ENCODE assay signal across 15 cellular contexts in genomic region chr9:107043886-107044285, GRCh38.
DNase-seq lines count a peak whose midpoint lies in the region; ATAC-seq and TF ChIP-seq lines count a peak whose summit lies in the region.
"Had no signal": no experiment of that assay in that cellular context is flagged by ENCODE, and none has a peak within 500 bp of the region (broad histone marks: within the 10 kb centered on the region; RNA-seq: fewer than 3 reads in every experiment).

No MANE protein-coding gene starts in this region.

- no peaks in the 10 kb centered on the region for H3K36me3 Mint-ChIP-seq in T-cell
- H3K36me3 Mint-ChIP-seq: activated naive CD8-positive, alpha-beta T cell; CD4-positive, CD25-positive, alpha-beta regulatory T cell; memory B cell had no signal

- H3K9ac ChIP-seq in Loucy (ENCODE audit: low read depth, low read length, poor library complexity, severe bottlenecking) (no peak overlapping the region), mesendoderm (ENCODE audit: low read length) (no peak overlapping the region)

- H3K36me3 ChIP-seq in Loucy (ENCODE audit: insufficient read depth, low read length) (no peaks in the 10 kb centered on the region), mesendoderm (ENCODE audit: control insufficient read depth, insufficient read depth, low read length) (no peaks in the 10 kb centered on the region)
- H3K36me3 ChIP-seq: HAP-1 had no signal

- ATAC-seq in T-cell (replicated peaks in 1 of 4) (no peak), HG02981 (IDR thresholded peaks at IDR 0.05; ENCODE audit: unreplicated experiment) (no peak)

- no peaks in the 10 kb centered on the region for H3K27me3 ChIP-seq in Loucy (ENCODE audit: insufficient read depth, low read length, poor library complexity, severe bottlenecking)
- H3K27me3 ChIP-seq in mesendoderm (ENCODE audit: insufficient read depth, low read length, poor library complexity), result no peaks in the 10 kb centered on the region

- H3K4me1 ChIP-seq in Loucy (ENCODE audit: insufficient read depth, low read length, poor library complexity, severe bottlenecking), result no peaks in the 10 kb centered on the region
- H3K4me1 ChIP-seq in mesendoderm (ENCODE audit: control insufficient read depth, low read depth, low read length), result no peaks in the 10 kb centered on the region
- H3K4me1 ChIP-seq: HAP-1 had no signal

- H3K27me3 Mint-ChIP-seq in T-cell, result peaks cover 0 to 3% of the 10 kb centered on the region in 2 donors
- H3K27me3 Mint-ChIP-seq: CD4-positive, CD25-positive, alpha-beta regulatory T cell had no signal

- no peak overlapping the region for H4K5ac ChIP-seq in mesendoderm (ENCODE audit: low read length)

- no CpG with 5 or more reads among the region's 5 CpGs for WGBS in mesendoderm (ENCODE audit: extremely low coverage, insufficient coverage, low lambda C conversion rate)

- H3K4me1 Mint-ChIP-seq in T-cell, result no peaks in the 10 kb centered on the region
- H3K4me1 Mint-ChIP-seq: CD4-positive, CD25-positive, alpha-beta regulatory T cell had no signal

- H3K4me3 ChIP-seq in Loucy (ENCODE audit: low read length, poor library complexity, severe bottlenecking), result no peak overlapping the region
- no peak overlapping the region for H3K4me3 ChIP-seq in mesendoderm (ENCODE audit: low read length)
- H3K4me3 ChIP-seq: HAP-1 had no signal

- H2AK5ac ChIP-seq in mesendoderm (ENCODE audit: low read length), result no peak overlapping the region

- H3K27ac Mint-ChIP-seq in T-cell, result no peak overlapping the region
- H3K27ac Mint-ChIP-seq: activated naive CD8-positive, alpha-beta T cell; memory B cell had no signal

- TF ChIP-seq CTCF in Loucy (conservative IDR thresholded peaks at IDR 0.05; ENCODE audit: low read length), result peak; percentile 37

- no peaks in the 10 kb centered on the region for H4K20me1 ChIP-seq in Loucy (ENCODE audit: insufficient read depth, low read length, poor library complexity, severe bottlenecking)

- DNase-seq in DMS 273 treated with DMSO at 0.1 percent for 48 hours (lab: John Stamatoyannopoulos, UW) (peak; percentile 20), cerebellum (ENCODE audit: low spot score) (peak; percentile 87), mesendoderm (peak; percentile 57), AML-193 (lab: John Stamatoyannopoulos, UW) (no peak), NCI-H2227 (lab: John Stamatoyannopoulos, UW; ENCODE audit: unreplicated experiment) (no peak), T-cell (no peak)
- DNase-seq: CD4-positive, CD25-positive, alpha-beta regulatory T cell; central memory CD4-positive, alpha-beta T cell; erythroblast; NCI-H345 had no signal

- no peaks in the 10 kb centered on the region for H3K9me2 ChIP-seq in Loucy (replicated peaks; ENCODE audit: low read depth, low read length)

- H3K4me2 ChIP-seq in Loucy (ENCODE audit: low read depth, low read length, poor library complexity, severe bottlenecking) (no peak overlapping the region), mesendoderm (ENCODE audit: low read length) (no peak overlapping the region)

- no peaks in the 10 kb centered on the region for H3K9me3 ChIP-seq in Loucy (ENCODE audit: insufficient read depth, low read depth, low read length)
- H3K9me3 ChIP-seq: HAP-1 had no signal

- H3K79me2 ChIP-seq in Loucy (ENCODE audit: insufficient read depth, low read length) (no peaks in the 10 kb centered on the region), mesendoderm (ENCODE audit: control insufficient read depth, insufficient read depth, low read length) (no peaks in the 10 kb centered on the region)

- no peak overlapping the region for H3K18ac ChIP-seq in mesendoderm (ENCODE audit: low read length)

- no peak overlapping the region for H3K56ac ChIP-seq in mesendoderm (ENCODE audit: low read length)

- H3K27ac ChIP-seq in mesendoderm (ENCODE audit: low read depth, low read length), result no peak overlapping the region

- CTCF ChIA-PET in T-cell (lab: Charles Lee), result no interaction called here

- no peak overlapping the region for H3K4me3 Mint-ChIP-seq in T-cell
- H3K4me3 Mint-ChIP-seq: activated naive CD8-positive, alpha-beta T cell; CD4-positive, CD25-positive, alpha-beta regulatory T cell; memory B cell had no signal

- no peak overlapping the region for H3K4ac ChIP-seq in mesendoderm (ENCODE audit: low read depth, low read length)

- H2BK15ac ChIP-seq in mesendoderm (replicated peaks; ENCODE audit: low read depth), result no peak overlapping the region

- H4K8ac ChIP-seq in mesendoderm (ENCODE audit: low read depth, low read length), result no peak overlapping the region

- no peaks in the 10 kb centered on the region for H3K79me1 ChIP-seq in mesendoderm (ENCODE audit: low read length)

- no peak overlapping the region for H2AFZ ChIP-seq in Loucy (ENCODE audit: low read length)

- H3F3A ChIP-seq in Loucy (ENCODE audit: low read depth), result no peaks in the 10 kb centered on the region

- POLR2A ChIA-PET in T-cell (lab: Charles Lee), result no interaction called here

- H2BK120ac ChIP-seq in mesendoderm (ENCODE audit: low read depth, low read length), result no peak overlapping the region

- no peaks in the 10 kb centered on the region for H3K9me3 Mint-ChIP-seq in T-cell
- H3K9me3 Mint-ChIP-seq: memory B cell had no signal

- no peak overlapping the region for H2BK5ac ChIP-seq in mesendoderm (ENCODE audit: low read length)

- no peak overlapping the region for H3K23ac ChIP-seq in mesendoderm (ENCODE audit: low read length)

Comparison
In these comparisons a context has a peak if more than half of its experiments do, and no peak if none do; other contexts are left out.
1. DNase-seq: peak in DMS 273 treated with DMSO at 0.1 percent for 48 hours (single experiment), cerebellum (single experiment) and mesendoderm (single experiment); none in AML-193 (0 of 2), NCI-H2227 (single experiment) and T-cell (0 of 34).